13 cellular contexts compared by ENCODE assay signal in genomic region chr7:46257766-46258448, GRCh38.
DNase-seq lines count a peak whose midpoint lies in the region; ATAC-seq and TF ChIP-seq lines count a peak whose summit lies in the region.
"Had no signal": no experiment of that assay in that cellular context is flagged by ENCODE, and none has a peak within 500 bp of the region (broad histone marks: within the 10 kb centered on the region; RNA-seq: fewer than 3 reads in every experiment).

No MANE protein-coding gene starts in this region.

- DNase-seq in DMS 273 treated with DMSO at 0.1 percent for 48 hours (lab: John Stamatoyannopoulos, UW) (peak; percentile 20), NCI-H1105 treated with DMSO at 0.1 percent for 48 hours (lab: John Stamatoyannopoulos, UW) (peak; percentile 49), cardiac fibroblast (ENCODE audit: low read depth in 2 of 2) (peak; percentile 79 to 92), non-pigmented ciliary epithelial cell (ENCODE audit: low read depth) (peak; percentile 71), NCI-H748 treated with DMSO at 0.1 percent for 48 hours (lab: John Stamatoyannopoulos, UW) (no peak), HUDEP-2 (lab: John Stamatoyannopoulos, UW; ENCODE audit: unreplicated experiment in 76 of 76) (no peak)
- DNase-seq in stimulated activated CD4-positive, alpha-beta T cell treated with anti-CD3 and anti-CD28 coated beads, Interleukin-2, amount 100 ng/mL, for 48 hours, result no peak
- DNase-seq: activated CD8-positive, alpha-beta memory T cell treated with anti-CD3 and anti-CD28 coated beads, Interleukin-2, amount 50 U/mL, for 4 hours; adrenal gland; DMS153; MV-4-11; T-helper 9 cell had no signal

- ATAC-seq in GM18517 (IDR thresholded peaks at IDR 0.05; ENCODE audit: unreplicated experiment), result no peak

- H3K4me3 ChIP-seq in cardiac fibroblast (replicated peaks in 1 of 2; ENCODE audit: low read depth in 2 of 2, low read length in 2 of 2), result no peak overlapping the region
- H3K4me3 ChIP-seq: adrenal gland had no signal

- no peak for TF ChIP-seq CTCF in cardiac fibroblast (IDR thresholded peaks at IDR 0.05; ENCODE audit: low read depth, low read length)

Comparison
In these comparisons a context has a peak if more than half of its experiments do, and no peak if none do; other contexts are left out.
1. DNase-seq: peak in DMS 273 treated with DMSO at 0.1 percent for 48 hours (single experiment), NCI-H1105 treated with DMSO at 0.1 percent for 48 hours (single experiment), cardiac fibroblast (2 of 2) and non-pigmented ciliary epithelial cell (single experiment); none in NCI-H748 treated with DMSO at 0.1 percent for 48 hours (single experiment), HUDEP-2 (0 of 76) and stimulated activated CD4-positive, alpha-beta T cell treated with anti-CD3 and anti-CD28 coated beads, Interleukin-2, amount 100 ng/mL, for 48 hours (0 of 2).